ENCODE assay signal across 8 cellular contexts in the genomic region with DNA sequence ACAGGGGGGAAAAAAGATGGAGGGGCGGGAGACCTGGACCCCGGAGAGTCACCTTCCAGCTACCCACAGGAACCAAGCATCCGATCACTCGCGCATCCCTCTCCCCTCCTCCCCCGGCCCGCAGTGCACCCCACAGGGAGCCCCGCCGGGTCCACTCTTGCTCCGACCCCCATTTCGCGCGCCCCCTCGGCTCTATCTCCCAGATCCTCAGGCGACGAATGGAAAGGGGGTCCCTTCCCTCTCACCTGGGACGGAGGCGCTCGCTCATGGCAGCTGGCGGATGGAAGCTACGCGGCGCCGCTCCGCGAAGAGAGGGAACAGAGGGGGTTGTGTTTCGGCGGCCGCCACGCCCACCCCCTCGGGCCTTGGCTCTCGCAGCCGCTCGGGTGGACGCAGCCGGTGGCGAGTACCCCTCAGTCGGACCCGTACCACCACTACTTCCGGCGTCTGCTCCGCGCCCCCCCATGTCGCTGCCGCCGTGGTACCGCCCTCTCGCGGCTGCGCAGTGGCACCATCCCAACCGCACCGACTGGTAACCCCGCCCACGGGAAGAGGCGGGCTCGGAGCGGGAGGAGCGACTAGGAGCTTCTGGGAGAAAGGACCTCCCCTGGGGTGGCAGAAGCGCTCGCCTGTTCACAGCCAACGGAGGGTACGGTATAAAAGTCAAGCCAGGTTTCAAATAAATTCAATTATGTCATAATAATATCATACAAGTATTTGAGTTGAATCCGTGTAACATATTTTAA. TPM values are rescaled to one million over a fixed set of nuclear protein-coding genes. Genes with fewer than 3 reads are reported as not detected.
DNase-seq lines count a peak whose midpoint lies in the region; ATAC-seq and TF ChIP-seq lines count a peak whose summit lies in the region.

No MANE protein-coding gene starts in this region.

- peak overlapping the region; percentile 91 for H3K4me3 ChIP-seq in Jurkat, Clone E6-1 (ENCODE audit: low read length)
- peak overlapping the region; percentile 80 for H3K4me3 ChIP-seq in PC-3 (ENCODE audit: low read length)
- peak overlapping the region; percentile 93 to 100 for H3K4me3 ChIP-seq in esophagus (ENCODE audit: low read depth in 1 of 2, low read length in 2 of 2)
- H3K4me3 ChIP-seq in mucosa of stomach (ENCODE audit: low read length): peak overlapping the region; percentile 12

- H2AFZ ChIP-seq in PC-3 (ENCODE audit: low read length): peak overlapping the region; percentile 98

- H3K79me2 ChIP-seq in PC-3 (ENCODE audit: low read length): peaks cover 73% of the 10 kb centered on the region

- POLR2A ChIA-PET in PC-3 (lab: Charles Lee; ENCODE audit: unreplicated experiment): interaction anchor here (0.6 to 0.7 kb wide), 5 partner anchors 9 to 643 kb away, joined by 3 to 20 read pairs (median 5); no protein-coding TSS in a partner anchor

- H3K27me3 ChIP-seq in PC-3 (ENCODE audit: low read length) (no peaks in the 10 kb centered on the region), esophagus (ENCODE audit: control insufficient read depth in 1 of 2, insufficient read depth in 2 of 2, low read length in 2 of 2) (no peaks in the 10 kb centered on the region), mucosa of stomach (ENCODE audit: control insufficient read depth, insufficient read depth, low read length) (no peaks in the 10 kb centered on the region)

- peaks cover 60% of the 10 kb centered on the region for H3K36me3 Mint-ChIP-seq in activated T-cell treated with anti-CD3 and anti-CD28 coated beads, Interleukin-2, amount 50 U/mL, for 24 hours (ENCODE audit: low read depth)

- H3K36me3 ChIP-seq in PC-3 (ENCODE audit: low read depth, low read length) (peaks cover 19% of the 10 kb centered on the region), esophagus (ENCODE audit: control insufficient read depth in 2 of 2, insufficient read depth in 2 of 2, low read length in 1 of 2) (peaks cover 0 to 3% of the 10 kb centered on the region in 2 donors), mucosa of stomach (ENCODE audit: control insufficient read depth, insufficient read depth, low read length) (no peaks in the 10 kb centered on the region)

- DNase-seq in DMS53 (lab: John Stamatoyannopoulos, UW) (peak; percentile 97), PC-3 (peak; percentile 98)
- peak; percentile 90 for DNase-seq in Jurkat, Clone E6-1 (ENCODE audit: low read depth, low spot score)
- DNase-seq in activated T-cell treated with anti-CD3 and anti-CD28 coated beads, Interleukin-2, amount 50 U/mL, for 24 hours: peak; percentile 99
- DNase-seq in stimulated activated CD8-positive, alpha-beta memory T cell treated with anti-CD3 and anti-CD28 coated beads, Interleukin-4, amount 100 ng/mL, for 48 hours: peak; percentile 98

- peaks cover 6% of the 10 kb centered on the region for H3F3A ChIP-seq in PC-3 (ENCODE audit: low read length, unreplicated experiment)

- peak overlapping the region; percentile 99 for H3K27ac Mint-ChIP-seq in activated T-cell treated with anti-CD3 and anti-CD28 coated beads, Interleukin-2, amount 50 U/mL, for 24 hours

- no peaks in the 10 kb centered on the region for H3K9me3 Mint-ChIP-seq in activated T-cell treated with anti-CD3 and anti-CD28 coated beads, Interleukin-2, amount 50 U/mL, for 24 hours

- H3K27me3 Mint-ChIP-seq in activated T-cell treated with anti-CD3 and anti-CD28 coated beads, Interleukin-2, amount 50 U/mL, for 24 hours: no peaks in the 10 kb centered on the region

- peak overlapping the region; percentile 100 for H3K4me2 ChIP-seq in PC-3 (ENCODE audit: low read length)

- BruUV-seq in PC-3 (replicated peaks; lab: Mats Ljungman, UMichigan): no TSS peak

- ATAC-seq in GM21619 (IDR thresholded peaks at IDR 0.05; ENCODE audit: unreplicated experiment): peak; percentile 72
- peak; percentile 83 for ATAC-seq in PC-3

- H3K27ac ChIP-seq in PC-3 (ENCODE audit: low read length) (peak overlapping the region; percentile 39), esophagus (ENCODE audit: low read depth in 2 of 2, low read length in 1 of 2) (peak overlapping the region; percentile 84 to 91)

- peak overlapping the region; percentile 91 for H3K4me3 Mint-ChIP-seq in activated T-cell treated with anti-CD3 and anti-CD28 coated beads, Interleukin-2, amount 50 U/mL, for 24 hours

- 0% methylated on average over 50 to 63 of the region's 63 CpGs for WGBS in esophagus, 2 donors

- CTCF ChIA-PET in PC-3 (lab: Charles Lee): interaction anchor here (0.6 to 1.8 kb wide), 3 partner anchors 10 to 139 kb away, joined by 3 to 7 read pairs (median 3); no protein-coding TSS in a partner anchor

- peak overlapping the region; percentile 93 for H3K9ac ChIP-seq in PC-3 (ENCODE audit: low read length)
- peak overlapping the region; percentile 85 for H3K9ac ChIP-seq in mucosa of stomach (ENCODE audit: low read length)

- H3K9me3 ChIP-seq in PC-3 (ENCODE audit: low read length) (no peaks in the 10 kb centered on the region), esophagus (ENCODE audit: control insufficient read depth in 2 of 2, insufficient read depth in 1 of 2, low read depth in 1 of 2, low read length in 1 of 2) (no peaks in the 10 kb centered on the region), mucosa of stomach (ENCODE audit: control insufficient read depth, low read length) (no peaks in the 10 kb centered on the region)

- peaks cover 41% of the 10 kb centered on the region for H3K4me1 ChIP-seq in PC-3 (ENCODE audit: insufficient read depth, low read length)
- H3K4me1 ChIP-seq in esophagus (ENCODE audit: control insufficient read depth in 2 of 2, insufficient read depth in 2 of 2, low read length in 1 of 2): peaks cover 0 to 6% of the 10 kb centered on the region in 2 donors
- peaks cover 47% of the 10 kb centered on the region for H3K4me1 ChIP-seq in mucosa of stomach (ENCODE audit: control insufficient read depth, insufficient read depth, low read length)

- no peak for TF ChIP-seq CTCF in PC-3 (conservative IDR thresholded peaks at IDR 0.05; ENCODE audit: low read depth, low read length)

- intact Hi-C loops in PC-3 (cut with micrococcal nuclease): loop anchor here (1.0 to 2.0 kb wide), 2 partner anchors 39 to 79 kb away; a partner anchor contains a TSS

- peaks cover 68% of the 10 kb centered on the region for H3K4me1 Mint-ChIP-seq in activated T-cell treated with anti-CD3 and anti-CD28 coated beads, Interleukin-2, amount 50 U/mL, for 24 hours (ENCODE audit: low read depth)

- peaks cover 13% of the 10 kb centered on the region; the same call in 1 of the 2 replicates for H4K20me1 ChIP-seq in PC-3 (ENCODE audit: low read length)

- H3K9me2 ChIP-seq in PC-3 (replicated peaks; ENCODE audit: low read length): no peaks in the 10 kb centered on the region

RNA-seq across cellular contexts. Expression of a gene that starts 29.7 kb away (rescaled TPM):
- not detected for polyA plus RNA-seq in Jurkat, Clone E6-1 (2012; ENCODE audit: insufficient read depth, insufficient read length)
- not detected in 2 replicates for total RNA-seq in PC-3 (2014; rRNA removed)
- polyA plus RNA-seq in esophagus: not detected

RNA-seq across cellular contexts. Expression of a gene that starts 39.2 kb away (rescaled TPM):
- 47.8 TPM for polyA plus RNA-seq in Jurkat, Clone E6-1 (2012; ENCODE audit: insufficient read depth, insufficient read length)
- total RNA-seq in PC-3 (2014; rRNA removed): 24.1 and 31.6 TPM in 2 replicates
- 10 to 100 TPM; 11.0 to 13.0 TPM for polyA plus RNA-seq in esophagus

Comparison
In these comparisons a context has a peak if more than half of its experiments do, and no peak if none do; other contexts are left out.
1. Peak in every context shown above with its lines: DNase-seq, ATAC-seq, H3K4me3 ChIP-seq and H3K27ac ChIP-seq.
2. H3K4me3 ChIP-seq: peak in every context shown above with its lines; median percentile 96 in esophagus; 91 in Jurkat, Clone E6-1; 80 in PC-3; 12 in mucosa of stomach.